Comparison of ENCODE assay signal across 8 cellular contexts in the genomic region with DNA sequence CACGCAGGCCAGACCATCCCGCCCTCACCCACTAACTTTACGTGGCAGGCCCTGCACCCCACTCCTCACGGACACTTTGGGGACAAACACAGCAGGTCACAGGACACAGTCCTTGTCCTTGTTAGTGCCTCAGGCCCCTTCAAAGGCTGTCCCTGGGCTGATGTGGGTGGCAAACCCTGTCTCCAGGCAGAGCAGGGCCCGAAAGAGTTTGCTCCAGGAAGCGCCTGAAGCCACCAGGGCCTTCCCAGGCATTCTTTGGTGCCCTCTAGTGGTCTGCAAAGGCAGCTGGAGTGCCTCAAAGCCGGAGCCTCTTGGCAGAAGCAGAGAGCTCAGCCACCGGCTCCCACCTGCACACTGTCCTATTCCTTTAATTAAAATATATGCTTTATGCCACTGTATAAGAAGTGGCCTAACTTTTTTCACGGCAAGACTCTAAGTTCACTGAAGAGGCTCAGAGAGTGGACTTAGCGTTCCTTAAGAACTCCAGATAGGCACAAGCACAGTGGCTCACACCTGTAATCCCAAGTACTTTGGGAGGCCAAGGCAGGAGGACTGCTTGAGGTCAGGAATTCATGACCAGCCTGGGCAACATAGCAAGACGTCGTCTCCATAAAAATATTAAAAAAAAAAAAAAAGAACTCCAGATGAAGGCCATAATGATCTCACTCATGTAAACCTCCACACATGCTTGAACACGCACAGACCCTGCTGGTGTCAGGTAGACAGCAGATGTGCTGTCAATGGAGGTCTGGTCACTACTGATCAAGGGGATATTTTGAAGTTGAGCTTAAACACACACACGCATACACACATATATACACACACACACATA. TPM values are rescaled to one million over a fixed set of nuclear protein-coding genes. Genes with fewer than 3 reads are reported as not detected.
A peak's percentile ranks its signal among the peaks of the same experiment; 100 is the strongest.
DNase-seq lines count a peak whose midpoint lies in the region; ATAC-seq and TF ChIP-seq lines count a peak whose summit lies in the region.

No MANE protein-coding gene starts in this region.

- peak; percentile 83 for DNase-seq in AG04450 (ENCODE audit: low read depth, low spot score)
- peak; percentile 74 for DNase-seq in NCI-H460 (ENCODE audit: extremely low read depth, low read depth)
- peak; percentile 91 for DNase-seq in activated CD4-positive, alpha-beta T cell treated with anti-CD3 and anti-CD28 coated beads, Interleukin-2, amount 10 ng/mL, durations not matched to agents 7 days and 5 days
- peak; percentile 85 for DNase-seq in coronary artery (ENCODE audit: low spot score)
- DNase-seq in stimulated activated CD4-positive, alpha-beta T cell treated with anti-CD3 and anti-CD28 coated beads, Interleukin-2, amount 100 ng/mL, for 48 hours = peak; percentile 71

- CTCF ChIA-PET in AG04450 (lab: Charles Lee) = interaction anchor here (0.5 to 2.7 kb wide), 40 partner anchors 10 to 232 kb away, joined by 3 to 41 read pairs (median 4); a partner anchor contains a TSS
- CTCF ChIA-PET in activated CD4-positive, alpha-beta T cell treated with anti-CD3 and anti-CD28 coated beads, Interleukin-2, amount 10 ng/mL, durations not matched to agents 7 days and 5 days (lab: Charles Lee) = interaction anchor here (0.6 to 3.1 kb wide), 33 partner anchors 10 to 226 kb away, joined by 3 to 44 read pairs (median 4); a partner anchor contains a TSS

- H3K4me3 Mint-ChIP-seq in activated CD4-positive, alpha-beta T cell treated with anti-CD3 and anti-CD28 coated beads, Interleukin-2, amount 10 ng/mL, durations not matched to agents 7 days and 5 days = no peak overlapping the region

- TF ChIP-seq CTCF in AG04450 (IDR thresholded peaks at IDR 0.05; ENCODE audit: low read depth, low read length) (peak; percentile 98), coronary artery (IDR thresholded peaks at IDR 0.05) (peak; percentile 86), liver (IDR thresholded peaks at IDR 0.05; ENCODE audit: low read depth, low read length, missing input control) (peak; percentile 96)

- peaks cover 4 to 30% (median 17%) of the 10 kb centered on the region in 4 donors for H3K36me3 ChIP-seq in liver (ENCODE audit: control insufficient read depth in 4 of 4, insufficient read depth in 3 of 4, low read depth in 1 of 4, low read length in 3 of 4)

- H3K9ac ChIP-seq in liver (ENCODE audit: low read depth in 1 of 2, low read length in 2 of 2) = no peak overlapping the region

- H3K27me3 ChIP-seq in AG04450 (ENCODE audit: control insufficient read depth, insufficient read depth, low read length) (no peaks in the 10 kb centered on the region), liver (ENCODE audit: control insufficient read depth in 4 of 4, insufficient read depth in 4 of 4, low read length in 3 of 4) (no peaks in the 10 kb centered on the region)

- no peaks in the 10 kb centered on the region; the same call in 1 of the 2 replicates for H3K9me3 ChIP-seq in AG04450 (ENCODE audit: control insufficient read depth, insufficient read depth, low read length)
- H3K9me3 ChIP-seq in liver (ENCODE audit: control insufficient read depth in 4 of 4, low read length in 3 of 4) = no peaks in the 10 kb centered on the region

- H3K27ac Mint-ChIP-seq in activated CD4-positive, alpha-beta T cell treated with anti-CD3 and anti-CD28 coated beads, Interleukin-2, amount 10 ng/mL, durations not matched to agents 7 days and 5 days = peak overlapping the region; percentile 74

- H3K4me3 ChIP-seq in AG04450 (ENCODE audit: low read depth, low read length) (no peak overlapping the region), coronary artery (peak overlapping the region; percentile 6), liver (ENCODE audit: low read depth in 1 of 3, low read length in 3 of 3) (no peak overlapping the region)

- peaks cover 0 to 4% (median 3%) of the 10 kb centered on the region in 4 donors for H3K4me1 ChIP-seq in liver (ENCODE audit: control insufficient read depth in 4 of 4, insufficient read depth in 4 of 4, low read length in 3 of 4)

- no peaks in the 10 kb centered on the region for H3K27me3 Mint-ChIP-seq in activated CD4-positive, alpha-beta T cell treated with anti-CD3 and anti-CD28 coated beads, Interleukin-2, amount 10 ng/mL, durations not matched to agents 7 days and 5 days

- H3K27ac ChIP-seq in AG04450 (ENCODE audit: low read depth, low read length) = peak overlapping the region; percentile 89
- H3K27ac ChIP-seq in coronary artery = peak overlapping the region; percentile 80 to 95
- H3K27ac ChIP-seq in liver (ENCODE audit: low read depth in 1 of 2, low read length in 2 of 2) = no peak overlapping the region

- POLR2A ChIA-PET in AG04450 (lab: Yijun Ruan, JAX) = interaction anchor here (0.5 to 6.9 kb wide), 26 partner anchors 8 to 172 kb away, joined by 3 to 88 read pairs (median 5); a partner anchor contains a TSS
- POLR2A ChIA-PET in activated CD4-positive, alpha-beta T cell treated with anti-CD3 and anti-CD28 coated beads, Interleukin-2, amount 10 ng/mL, durations not matched to agents 7 days and 5 days (lab: Charles Lee) = no interaction called here

- peak; percentile 98 to 100 for TF ChIP-seq RAD21 in liver (IDR thresholded peaks at IDR 0.05)

- peaks cover 44% of the 10 kb centered on the region for H3K4me1 Mint-ChIP-seq in activated CD4-positive, alpha-beta T cell treated with anti-CD3 and anti-CD28 coated beads, Interleukin-2, amount 10 ng/mL, durations not matched to agents 7 days and 5 days

- no peaks in the 10 kb centered on the region for H3K9me3 Mint-ChIP-seq in activated CD4-positive, alpha-beta T cell treated with anti-CD3 and anti-CD28 coated beads, Interleukin-2, amount 10 ng/mL, durations not matched to agents 7 days and 5 days

- peak; percentile 59 for ATAC-seq in GM21423 (IDR thresholded peaks at IDR 0.05; ENCODE audit: unreplicated experiment)
- no peak for ATAC-seq in HG02852 (IDR thresholded peaks at IDR 0.05; ENCODE audit: unreplicated experiment)

- H3K36me3 Mint-ChIP-seq in activated CD4-positive, alpha-beta T cell treated with anti-CD3 and anti-CD28 coated beads, Interleukin-2, amount 10 ng/mL, durations not matched to agents 7 days and 5 days (ENCODE audit: low read depth) = peaks cover 30% of the 10 kb centered on the region

- WGBS in liver = 43% methylated on average over 14 of the region's 14 CpGs

TF ChIP-seq in liver, 16 proteins besides CTCF, POLR2A, EP300 and RAD21:
- no peak for TF ChIP-seq HNF4G (IDR thresholded peaks at IDR 0.05)
- peak in 1 of 2 donors; percentile 19 for TF ChIP-seq RXRA (IDR thresholded peaks at IDR 0.05)

RNA-seq across cellular contexts. Expression of a gene that starts 11.1 kb away (rescaled TPM):
- 157 and 168 TPM in 2 replicates for polyA plus RNA-seq in AG04450 (2011; rRNA removed)
- polyA minus RNA-seq in AG04450 (2011; rRNA and poly(A)+ RNA removed) = 88.0 and 98.3 TPM in 2 replicates
- total RNA-seq in NCI-H460 (2014; rRNA removed; shearing (Covaris generic)) = 25.0 and 29.9 TPM in 2 replicates
- 10.6 and 28.7 TPM in 2 replicates for polyA plus RNA-seq in NCI-H460 (2014; cell fraction: nucleus; rRNA removed)
- 10 to 100 TPM; 74.3 to 75.5 TPM for total RNA-seq in activated CD4-positive, alpha-beta T cell treated with anti-CD3 and anti-CD28 coated beads, Interleukin-2, amount 10 ng/mL, durations not matched to agents 7 days and 5 days
- total RNA-seq in liver = 10 to 100 TPM; 27.5 to 32.7 TPM
- polyA plus RNA-seq in liver = 100 to 1,000 TPM; 114 to 154 TPM

RNA-seq across cellular contexts. Expression of a gene that starts 36.5 kb away (rescaled TPM):
- polyA plus RNA-seq in AG04450 (2011; rRNA removed) = 2.4 and 3.3 TPM in 2 replicates
- polyA minus RNA-seq in AG04450 (2011; rRNA and poly(A)+ RNA removed) = 3.7 and 5.1 TPM in 2 replicates
- 7.5 and 8.1 TPM in 2 replicates for total RNA-seq in NCI-H460 (2014; rRNA removed; shearing (Covaris generic))
- polyA plus RNA-seq in NCI-H460 (2014; cell fraction: nucleus; rRNA removed) = 13.5 and 22.3 TPM in 2 replicates
- 10 to 100 TPM; 14.3 to 17.1 TPM for total RNA-seq in activated CD4-positive, alpha-beta T cell treated with anti-CD3 and anti-CD28 coated beads, Interleukin-2, amount 10 ng/mL, durations not matched to agents 7 days and 5 days
- total RNA-seq in liver = 10 to 100 TPM in 1 of 2 donors, 1 to 10 TPM in 1; 9.0 to 15.0 TPM
- polyA plus RNA-seq in liver = 1 to 10 TPM; 5.1 to 5.6 TPM

RNA-seq across cellular contexts. Expression of a gene that starts 58.6 kb away (rescaled TPM):
- polyA plus RNA-seq in AG04450 (2011; rRNA removed) = 349 and 388 TPM in 2 replicates
- 373 and 468 TPM in 2 replicates for polyA minus RNA-seq in AG04450 (2011; rRNA and poly(A)+ RNA removed)
- 407 and 440 TPM in 2 replicates for total RNA-seq in NCI-H460 (2014; rRNA removed; shearing (Covaris generic))
- 302 and 360 TPM in 2 replicates for polyA plus RNA-seq in NCI-H460 (2014; cell fraction: nucleus; rRNA removed)
- total RNA-seq in activated CD4-positive, alpha-beta T cell treated with anti-CD3 and anti-CD28 coated beads, Interleukin-2, amount 10 ng/mL, durations not matched to agents 7 days and 5 days = 100 to 1,000 TPM; 189 to 194 TPM
- total RNA-seq in liver = 100 to 1,000 TPM; 106 to 169 TPM
- 10 to 100 TPM; 32.8 to 54.6 TPM for polyA plus RNA-seq in liver

Comparison
In these comparisons a context has a peak if more than half of its experiments do, and no peak if none do; other contexts are left out.
1. H3K27ac ChIP-seq: peak in AG04450 (single experiment) and coronary artery (2 of 2); none in liver (0 of 2).
2. Peak in every context shown above with its lines, with median percentiles within 50 percentile points of each other: DNase-seq and CTCF ChIP-seq.